ENCODE assay signal across 9 cellular contexts in the genomic region with DNA sequence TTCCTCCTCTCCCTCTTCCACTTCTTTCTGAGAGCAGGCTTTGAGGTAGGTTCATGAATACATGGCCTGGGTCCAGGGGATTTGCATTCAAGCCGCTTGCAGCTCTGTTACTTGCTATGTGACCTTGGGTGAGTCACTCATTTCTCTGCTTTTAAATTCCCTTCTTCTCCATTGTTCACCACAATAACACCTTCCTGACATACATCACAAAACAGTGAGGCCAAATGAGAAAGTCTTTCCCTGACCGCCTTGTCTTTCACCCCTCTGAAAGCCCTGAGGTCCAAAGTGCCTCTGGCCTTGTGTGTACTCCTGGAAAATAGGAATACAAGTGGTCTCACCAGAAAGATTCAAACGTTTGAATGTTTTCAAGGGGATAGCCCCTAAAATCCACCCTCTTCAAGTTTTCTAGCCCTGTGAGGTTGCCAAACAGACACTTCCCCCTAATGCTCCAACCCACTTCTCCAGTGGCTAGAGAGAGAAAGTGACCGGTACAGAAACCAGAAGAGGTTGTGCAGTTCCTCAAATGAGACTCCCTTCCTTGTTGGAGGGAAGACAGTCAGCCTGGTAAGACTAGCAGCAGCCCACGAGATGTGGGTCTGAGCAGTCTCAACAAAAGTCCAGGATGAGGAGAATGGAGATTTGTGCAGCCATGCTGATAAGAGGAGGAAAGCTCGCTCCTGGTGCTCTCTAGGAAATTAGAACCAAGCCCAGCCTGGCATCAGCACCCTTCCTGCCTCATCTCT.
DNase-seq lines count a peak whose midpoint lies in the region; ATAC-seq and TF ChIP-seq lines count a peak whose summit lies in the region.
"Had no signal": no experiment of that assay in that cellular context is flagged by ENCODE, and none has a peak within 500 bp of the region (broad histone marks: within the 10 kb centered on the region; RNA-seq: fewer than 3 reads in every experiment).

No MANE protein-coding gene starts in this region.

- H3K36me3 ChIP-seq in heart left ventricle = no peaks in the 10 kb centered on the region
- no peaks in the 10 kb centered on the region for H3K36me3 ChIP-seq in rectal smooth muscle tissue (ENCODE audit: control insufficient read depth, insufficient read depth, low read length)

- H3K4me1 Mint-ChIP-seq in T-helper 17 cell = peaks cover 9% of the 10 kb centered on the region

- DNase-seq in DMS53 (lab: John Stamatoyannopoulos, UW) = peak; percentile 12
- no peak for DNase-seq in DMS53 treated with DMSO at 0.1 percent for 48 hours (lab: John Stamatoyannopoulos, UW; ENCODE audit: unreplicated experiment)
- no peak for DNase-seq in T-helper 17 cell
- DNase-seq in heart left ventricle = no peak
- DNase-seq in effector CD8-positive, alpha-beta T cell (lab: John Stamatoyannopoulos, UW) = no peak
- no peak for DNase-seq in NCI-H82 treated with DMSO at 0.1 percent for 48 hours (lab: John Stamatoyannopoulos, UW; ENCODE audit: unreplicated experiment)

- 64 to 67% (median 65%) methylated on average over 6 of the region's 6 CpGs for WGBS in heart left ventricle, 4 donors

- H3K27ac ChIP-seq in heart left ventricle (peak overlapping the region; percentile 90 to 99 (median 96)), rectal smooth muscle tissue (ENCODE audit: low read depth, low read length) (peak overlapping the region; percentile 97)

- no peak for TF ChIP-seq CTCF in heart left ventricle (IDR thresholded peaks at IDR 0.05)

- H3K9ac ChIP-seq in rectal smooth muscle tissue (ENCODE audit: low read length) = no peak overlapping the region

- no peak overlapping the region for H3K4me3 Mint-ChIP-seq in T-helper 17 cell
- H3K4me3 Mint-ChIP-seq: B cell had no signal

- H3K36me3 Mint-ChIP-seq in T-helper 17 cell (ENCODE audit: low read depth) = peaks cover 6% of the 10 kb centered on the region

- peaks cover 27% of the 10 kb centered on the region for H3K27me3 Mint-ChIP-seq in T-helper 17 cell

- H3K4me1 ChIP-seq in heart left ventricle (peaks cover 0 to 85% (median 38%) of the 10 kb centered on the region in 12 donors), rectal smooth muscle tissue (ENCODE audit: control insufficient read depth, insufficient read depth, low read length) (peaks cover 29% of the 10 kb centered on the region)

- peak overlapping the region in 11 of 12 donors; percentile 4 to 57 (median 50) for H3K4me3 ChIP-seq in heart left ventricle
- peak overlapping the region; percentile 50 for H3K4me3 ChIP-seq in rectal smooth muscle tissue (ENCODE audit: low read length)

- H3K27ac Mint-ChIP-seq in T-helper 17 cell = no peak overlapping the region
- H3K27ac Mint-ChIP-seq: B cell had no signal

- intact Hi-C loops in heart left ventricle (cut with DNase I) = loop anchor here in 7 of 10 donors (1.0 to 10.0 kb wide), 17 partner anchors 47 to 1210 kb away; a partner anchor contains a TSS

- TF ChIP-seq POLR2A in heart left ventricle (IDR thresholded peaks at IDR 0.05) = no peak

- ATAC-seq in T-helper 17 cell (peak; percentile 25), heart left ventricle (peak in 1 of 4 donors; percentile 5), GM18520 (IDR thresholded peaks at IDR 0.05; ENCODE audit: unreplicated experiment) (no peak)

- no peaks in the 10 kb centered on the region for H3K9me3 ChIP-seq in T-helper 17 cell (ENCODE audit: control insufficient read depth, low read length, poor library complexity, severe bottlenecking)
- H3K9me3 ChIP-seq in heart left ventricle = no peaks in the 10 kb centered on the region

- H3K27me3 ChIP-seq in heart left ventricle = no peaks in the 10 kb centered on the region
- H3K27me3 ChIP-seq in rectal smooth muscle tissue (ENCODE audit: control insufficient read depth, insufficient read depth, low read length) = no peaks in the 10 kb centered on the region
